Comparison of ENCODE assay signal across 1 cellular context in the genomic region with DNA sequence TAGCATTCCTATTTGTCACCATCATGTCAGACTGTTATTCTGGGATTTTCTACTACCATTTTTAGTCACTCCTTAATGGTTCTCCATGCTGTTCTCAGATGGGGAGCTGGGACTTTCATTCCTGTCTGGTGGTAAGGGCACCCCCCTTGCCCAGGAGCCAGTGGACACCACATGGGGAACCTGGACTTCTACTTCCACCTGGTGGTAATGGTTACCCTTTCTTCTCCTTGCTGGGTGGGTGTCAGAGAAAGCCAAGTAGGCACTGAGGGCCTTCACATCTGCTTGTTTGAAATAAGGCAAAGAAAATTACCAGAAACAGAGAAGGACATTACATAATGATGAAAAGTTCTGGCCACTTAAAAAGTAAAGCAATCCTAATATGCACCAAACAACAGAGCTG.
TF ChIP-seq lines count a peak whose summit lies in the region.

No MANE protein-coding gene starts in this region.

TF ChIP-seq in H1, 55 proteins besides CTCF, POLR2A, EP300 and RAD21:
- no peak for TF ChIP-seq SIX5 (IDR thresholded peaks at IDR 0.05; ENCODE audit: low read depth, low read length)
